In genomic region chr1:2384941-2385481, GRCh38 we compare ENCODE assay signal across 16 cellular contexts. TPM values are rescaled to one million over a fixed set of nuclear protein-coding genes. Genes with fewer than 3 reads are reported as not detected.
DNase-seq lines count a peak whose midpoint lies in the region; ATAC-seq, FAIRE-seq and TF ChIP-seq lines count a peak whose summit lies in the region.
"Had no signal": no experiment of that assay in that cellular context is flagged by ENCODE, and none has a peak within 500 bp of the region (broad histone marks: within the 10 kb centered on the region; RNA-seq: fewer than 3 reads in every experiment).

No MANE protein-coding gene starts in this region.

- no peak overlapping the region for H3K9ac ChIP-seq in H1 (replicated peaks in 1 of 4; ENCODE audit: extremely low read depth in 1 of 4, low read depth in 3 of 4, low read length in 3 of 4)

- no peaks in the 10 kb centered on the region; the same call in 1 of the 2 replicates for H3K79me1 ChIP-seq in H1 (ENCODE audit: low read depth, low read length)

- 0 out of 2 replicates have a peak overlapping the region, but pooled peaks have one; percentile 49 for H2AK5ac ChIP-seq in H1 (ENCODE audit: low read depth, low read length)

- CTCF ChIA-PET in H1 (lab: Charles Lee; ENCODE audit: partially characterized antibody): interaction anchor here (0.8 to 5.5 kb wide), 6 partner anchors 9 to 225 kb away, joined by 3 to 154 read pairs (median 3); partner anchors contain the start of gene FAAP20

- POLR2A ChIA-PET in H1 (lab: Charles Lee; ENCODE audit: partially characterized antibody): interaction anchor here (1.0 to 1.1 kb wide), 4 partner anchors 12 to 144 kb away, joined by 3 read pairs; no protein-coding TSS in a partner anchor

- 94% methylated on average over 33 of the region's 41 CpGs; no CpG with 5 or more reads in 1 of the 2 experiments for WGBS in H1 (ENCODE audit: extremely low coverage in 1 of 2, insufficient coverage in 1 of 2, insufficient read length in 1 of 2, insufficient replicate concordance in 2 of 2, low coverage in 1 of 2, low lambda C conversion rate in 2 of 2, missing lambda C conversion rate in 1 of 2), 2 experiments

- H2AFZ ChIP-seq in H1 (ENCODE audit: low read length) (no peak overlapping the region), osteoblast (ENCODE audit: low read length) (no peak overlapping the region)

- no peak for TF ChIP-seq EP300 in H1 (IDR thresholded peaks at IDR 0.05; ENCODE audit: borderline replicate concordance in 1 of 2, low read depth in 2 of 2, low read length in 2 of 2)

- in situ Hi-C loops in G401 (cut with HindIII; ENCODE audit: low sequenced_read_pairs): no loop called here

- peak overlapping the region; percentile 41; the same call in 1 of the 2 replicates for H4K8ac ChIP-seq in H1 (ENCODE audit: extremely low read depth, insufficient read depth, low read length)

- no peak overlapping the region for H3K27ac ChIP-seq in H1 (ENCODE audit: low read depth, low read length)
- H3K27ac ChIP-seq in osteoblast (ENCODE audit: low read depth, low read length): no peak overlapping the region
- H3K27ac ChIP-seq: 22Rv1, testis had no signal

- H2BK20ac ChIP-seq in H1 (ENCODE audit: low read length): no peak overlapping the region

- H3K56ac ChIP-seq in H1 (replicated peaks; ENCODE audit: insufficient read length, low read depth, low read length): no peak overlapping the region

- H3K9me3 ChIP-seq in H1 (ENCODE audit: insufficient read depth in 2 of 2, low read depth in 1 of 2, low read length in 1 of 2) (no peaks in the 10 kb centered on the region), osteoblast (ENCODE audit: low read depth, low read length) (no peaks in the 10 kb centered on the region)
- H3K9me3 ChIP-seq: testis had no signal

- H3K4ac ChIP-seq in H1 (replicated peaks; ENCODE audit: insufficient read length, low read depth, low read length): no peak overlapping the region

- H3K4me1 ChIP-seq in H1 (replicated peaks in 1 of 4; ENCODE audit: control insufficient read depth in 3 of 4, insufficient read depth in 4 of 4, low read length in 3 of 4) (peaks cover 0 to 2% (median under 1%) of the 10 kb centered on the region in 4 experiments; a peak in 3 of 7 replicates), osteoblast (ENCODE audit: insufficient read depth, low read length) (peaks cover 5% of the 10 kb centered on the region)

- no peak overlapping the region for H4K91ac ChIP-seq in H1 (replicated peaks; ENCODE audit: insufficient read length, low read length)

- no peak overlapping the region for H3K14ac ChIP-seq in H1 (ENCODE audit: insufficient read length)

- H3K4me3 ChIP-seq in H1 (ENCODE audit: extremely low read depth in 1 of 4, insufficient read depth in 2 of 4, low read depth in 3 of 4, low read length in 4 of 4) (no peak overlapping the region), osteoblast (ENCODE audit: insufficient read depth, low read length) (no peak overlapping the region)
- H3K4me3 ChIP-seq: testis had no signal

- H2BK12ac ChIP-seq in H1 (ENCODE audit: low read depth, low read length): no peak overlapping the region

- no peak for FAIRE-seq in H1 (lab: Jason Lieb, UNC)
- FAIRE-seq: RCC 7860 had no signal

- ATAC-seq in GM19463 (IDR thresholded peaks at IDR 0.05; ENCODE audit: unreplicated experiment): no peak

- TF ChIP-seq POLR2A in H1 (IDR thresholded peaks at IDR 0.05; ENCODE audit: control extremely low read depth in 1 of 2, low read depth in 2 of 2, low read length in 2 of 2) (no peak), erythroblast (IDR thresholded peaks at IDR 0.05; ENCODE audit: low read length) (no peak)

- peaks cover 0 to 2% of the 10 kb centered on the region in 2 experiments for H4K20me1 ChIP-seq in H1 (replicated peaks in 1 of 2; ENCODE audit: control insufficient read depth in 1 of 2, insufficient read depth in 2 of 2, low read length in 2 of 2)
- H4K20me1 ChIP-seq in osteoblast (ENCODE audit: insufficient read depth, low read length): no peaks in the 10 kb centered on the region

- H3K79me2 ChIP-seq in H1 (ENCODE audit: control insufficient read depth in 1 of 2, insufficient read depth in 2 of 2, low read length in 2 of 2): no peaks in the 10 kb centered on the region
- H3K79me2 ChIP-seq in osteoblast (ENCODE audit: insufficient read depth, low read length): peaks cover 4% of the 10 kb centered on the region

- peak; percentile 83 for DNase-seq in DMS 273 (lab: John Stamatoyannopoulos, UW; ENCODE audit: unreplicated experiment)
- no peak for DNase-seq in DMS 273 treated with DMSO at 0.1 percent for 48 hours (lab: John Stamatoyannopoulos, UW)
- DNase-seq in G401 (ENCODE audit: low spot score): peak; percentile 87
- no peak for DNase-seq in H1 (ENCODE audit: low read depth in 1 of 2, low spot score in 2 of 2)
- DNase-seq in osteoblast (ENCODE audit: insufficient read length, low spot score, missing footprints): peak; percentile 70
- DNase-seq in NCI-H2081 treated with DMSO at 0.1 percent for 48 hours (lab: John Stamatoyannopoulos, UW): no peak
- DNase-seq in erythroblast (lab: John Stamatoyannopoulos, UW): no peak
- DNase-seq: activated naive CD4-positive, alpha-beta T cell; CD4-positive, CD25-positive, alpha-beta regulatory T cell; H9; NCI-H2029; NCI-H748 treated with DMSO at 0.1 percent for 48 hours; testis had no signal

- H4K5ac ChIP-seq in H1 (ENCODE audit: insufficient read length, low read depth, low read length): no peak overlapping the region

- H3K4me2 ChIP-seq in H1 (ENCODE audit: insufficient read depth in 1 of 2, low read depth in 2 of 2, low read length in 2 of 2) (no peak overlapping the region), osteoblast (ENCODE audit: insufficient read depth, low read length) (no peak overlapping the region)

- no peak overlapping the region for H3K23ac ChIP-seq in H1 (ENCODE audit: insufficient read length)

- H3K27me3 ChIP-seq in H1 (replicated peaks in 1 of 4; ENCODE audit: control insufficient read depth in 3 of 4, extremely low read depth in 1 of 4, insufficient read depth in 3 of 4, low read length in 3 of 4): no peaks in the 10 kb centered on the region
- no peaks in the 10 kb centered on the region for H3K27me3 ChIP-seq in osteoblast (ENCODE audit: insufficient read depth, low read length)
- H3K27me3 ChIP-seq: testis had no signal

- no peak for TF ChIP-seq RAD21 in H1 (IDR thresholded peaks at IDR 0.05 in 1 of 2, conservative IDR thresholded peaks at IDR 0.05 in 1 of 2; ENCODE audit: low read depth in 2 of 2, low read length in 2 of 2)

- H3K36me3 ChIP-seq in H1 (ENCODE audit: control insufficient read depth in 2 of 4, insufficient read depth in 4 of 4, low read length in 3 of 4) (no peaks in the 10 kb centered on the region; a peak in 1 of 8 replicates), osteoblast (ENCODE audit: insufficient read depth, low read length) (peaks cover 12% of the 10 kb centered on the region)

- H2BK5ac ChIP-seq in H1 (ENCODE audit: low read depth, low read length): no peak overlapping the region

- no peak overlapping the region for H3K18ac ChIP-seq in H1 (ENCODE audit: extremely low read depth, low read length)

- 0 out of 4 replicates have a peak, but pooled peaks of 1 of the 3 experiments have one; percentile 5 for TF ChIP-seq CTCF in H1 (IDR thresholded peaks at IDR 0.05; ENCODE audit: control extremely low read depth in 1 of 3, insufficient read depth in 1 of 3, low read depth in 1 of 3, low read length in 3 of 3)
- no peak for TF ChIP-seq CTCF in osteoblast (IDR thresholded peaks at IDR 0.05; ENCODE audit: extremely low read depth, low read depth, low read length)

- no peaks in the 10 kb centered on the region for H3K23me2 ChIP-seq in H1 (ENCODE audit: low read depth, low read length)

- H2BK15ac ChIP-seq in H1 (ENCODE audit: low read length): no peak overlapping the region

- H2BK120ac ChIP-seq in H1 (replicated peaks; ENCODE audit: low read depth, low read length): no peak overlapping the region

TF ChIP-seq in H1, 55 proteins besides CTCF, POLR2A, EP300 and RAD21:
- TF ChIP-seq KDM5A (IDR thresholded peaks at IDR 0.05; ENCODE audit: low read length): no peak

RNA-seq across cellular contexts. Expression of gene MORN1, which starts 6.3 kb away (rescaled TPM):
- 8.9 and 29.1 TPM in 2 replicates for total RNA-seq in G401 (2014; rRNA removed; shearing (Covaris generic))
- total RNA-seq in H1 (2021; fragmentation: NEBNext Ultra II Directional; extraction: Animal tissue kit (Norgen Biotek cat#: 25700)): 9.1 and 10.5 TPM in 2 replicates
- 5.0 and 7.6 TPM in 2 replicates for polyA plus RNA-seq in H1 (2011; rRNA removed)
- polyA plus RNA-seq in H1 (2011; cell fraction: cytosol; rRNA removed): 6.9 TPM
- polyA plus RNA-seq in H1 (2011; cell fraction: nucleus; rRNA removed): 15.8 TPM
- 4.3 to 8.9 TPM (median 7.8 TPM) in 4 replicates for polyA plus RNA-seq in H1 (2012, experiment 1 of 2)
- 2.9 TPM for polyA plus RNA-seq in H1 (2012, experiment 2 of 2)
- 3.5 TPM for polyA plus RNA-seq in H1 (2013, experiment 1 of 2)
- polyA plus RNA-seq in H1 (2013, experiment 2 of 2): 3.7 TPM
- 9.2 and 11.9 TPM in 2 replicates for polyA minus RNA-seq in H1 (2011; rRNA and poly(A)+ RNA removed)
- 7.9 TPM for polyA minus RNA-seq in H1 (2011; cell fraction: cytosol; rRNA and poly(A)+ RNA removed)
- 14.4 TPM for polyA minus RNA-seq in H1 (2011; cell fraction: nucleus; rRNA and poly(A)+ RNA removed)
- total RNA-seq in osteoblast: 12.4 and 13.4 TPM in 2 replicates

RNA-seq across cellular contexts. Expression of gene RER1, which starts 6.6 kb away (rescaled TPM):
- total RNA-seq in G401 (2014; rRNA removed; shearing (Covaris generic)): 43.3 and 56.2 TPM in 2 replicates
- 92.0 and 102 TPM in 2 replicates for total RNA-seq in H1 (2021; fragmentation: NEBNext Ultra II Directional; extraction: Animal tissue kit (Norgen Biotek cat#: 25700))
- polyA plus RNA-seq in H1 (2011; rRNA removed): 120 and 134 TPM in 2 replicates
- polyA plus RNA-seq in H1 (2011; cell fraction: cytosol; rRNA removed): 93.7 TPM
- 63.8 TPM for polyA plus RNA-seq in H1 (2011; cell fraction: nucleus; rRNA removed)
- 70.3 to 94.7 TPM (median 80.1 TPM) in 4 replicates for polyA plus RNA-seq in H1 (2012, experiment 1 of 2)
- 37.7 TPM for polyA plus RNA-seq in H1 (2012, experiment 2 of 2)
- 96.9 TPM for polyA plus RNA-seq in H1 (2013, experiment 1 of 2)
- 106 TPM for polyA plus RNA-seq in H1 (2013, experiment 2 of 2)
- 133 and 151 TPM in 2 replicates for polyA minus RNA-seq in H1 (2011; rRNA and poly(A)+ RNA removed)
- 34.6 TPM for polyA minus RNA-seq in H1 (2011; cell fraction: cytosol; rRNA and poly(A)+ RNA removed)
- 20.3 TPM for polyA minus RNA-seq in H1 (2011; cell fraction: nucleus; rRNA and poly(A)+ RNA removed)
- total RNA-seq in osteoblast: 77.8 and 95.2 TPM in 2 replicates

RNA-seq across cellular contexts. Expression of gene PEX10, which starts 27.4 kb away (rescaled TPM):
- 84.2 and 96.0 TPM in 2 replicates for total RNA-seq in G401 (2014; rRNA removed; shearing (Covaris generic))
- total RNA-seq in H1 (2021; fragmentation: NEBNext Ultra II Directional; extraction: Animal tissue kit (Norgen Biotek cat#: 25700)): 24.3 and 24.7 TPM in 2 replicates
- polyA plus RNA-seq in H1 (2011; rRNA removed): 26.9 and 37.3 TPM in 2 replicates
- polyA plus RNA-seq in H1 (2011; cell fraction: cytosol; rRNA removed): 29.9 TPM
- polyA plus RNA-seq in H1 (2011; cell fraction: nucleus; rRNA removed): 42.6 TPM
- 16.5 to 25.6 TPM (median 24.1 TPM) in 4 replicates for polyA plus RNA-seq in H1 (2012, experiment 1 of 2)
- 26.0 TPM for polyA plus RNA-seq in H1 (2012, experiment 2 of 2)
- polyA plus RNA-seq in H1 (2013, experiment 1 of 2): 13.3 TPM
- 13.7 TPM for polyA plus RNA-seq in H1 (2013, experiment 2 of 2)
- 10.7 and 13.6 TPM in 2 replicates for polyA minus RNA-seq in H1 (2011; rRNA and poly(A)+ RNA removed)
- polyA minus RNA-seq in H1 (2011; cell fraction: cytosol; rRNA and poly(A)+ RNA removed): 19.8 TPM
- polyA minus RNA-seq in H1 (2011; cell fraction: nucleus; rRNA and poly(A)+ RNA removed): 22.3 TPM
- 33.9 and 34.7 TPM in 2 replicates for total RNA-seq in osteoblast

Comparison
In these comparisons a context has a peak if more than half of its experiments do, and no peak if none do; other contexts are left out.
1. DNase-seq: peak in DMS 273 (single experiment), G401 (single experiment) and osteoblast (single experiment); none in DMS 273 treated with DMSO at 0.1 percent for 48 hours (single experiment), H1 (0 of 2), NCI-H2081 treated with DMSO at 0.1 percent for 48 hours (single experiment) and erythroblast (0 of 2).